In genomic region chr10:100222529-100222928, GRCh38 we compare ENCODE assay signal across 21 cellular contexts. TPM values are rescaled to one million over a fixed set of nuclear protein-coding genes. Genes with fewer than 3 reads are reported as not detected.
DNase-seq lines count a peak whose midpoint lies in the region; ATAC-seq, FAIRE-seq and TF ChIP-seq lines count a peak whose summit lies in the region.
"Had no signal": no experiment of that assay in that cellular context is flagged by ENCODE, and none has a peak within 500 bp of the region (broad histone marks: within the 10 kb centered on the region; RNA-seq: fewer than 3 reads in every experiment).

No MANE protein-coding gene starts in this region.

- no peak for DNase-seq in HepG2 (ENCODE audit: low spot score)
- no peak for DNase-seq in right lobe of liver
- DNase-seq in K562 (ENCODE audit: extremely low read depth in 1 of 4, low spot score in 3 of 4): no peak
- DNase-seq in omental fat pad (ENCODE audit: low spot score): no peak
- DNase-seq: AML-193; Caco-2; Calu3; CD4-positive, alpha-beta T cell; CD8-positive, alpha-beta T cell; DMS 273 treated with DMSO at 0.1 percent for 48 hours; DMS153; DMS53; DMS79; DND-41; EL; GDM1 had no signal

- H3K9ac ChIP-seq in HepG2 (ENCODE audit: insufficient read depth, low read depth, low read length): no peak overlapping the region
- no peak overlapping the region for H3K9ac ChIP-seq in K562 (ENCODE audit: insufficient read depth in 1 of 2, low read depth in 2 of 2, low read length in 2 of 2)
- H3K9ac ChIP-seq: BLaER1 treated with 17β-estradiol and CSF1 and Interleukin-3, amounts not matched to agents 10 nM and 100 nM had no signal

- no peak for ATAC-seq in HepG2
- no peak for ATAC-seq in right lobe of liver
- no peak for ATAC-seq in K562
- ATAC-seq in omental fat pad (ENCODE audit: low FRiP score): no peak
- ATAC-seq: A549; CD8-positive, alpha-beta T cell had no signal

- peaks cover 1 to 42% of the 10 kb centered on the region in 2 experiments; a peak in 3 of 5 replicates for H3K36me3 ChIP-seq in HepG2 (replicated peaks in 1 of 2; ENCODE audit: control insufficient read depth in 1 of 2, insufficient read depth in 2 of 2, low read length in 2 of 2)
- H3K36me3 ChIP-seq in right lobe of liver: peaks cover 0 to 62% (median 33%) of the 10 kb centered on the region in 4 donors
- peaks cover 71% of the 10 kb centered on the region; the same call in 2 of the 3 replicates for H3K36me3 ChIP-seq in K562 (ENCODE audit: control insufficient read depth, insufficient read depth, low read length)

- H3K9me3 ChIP-seq in HepG2 (ENCODE audit: low read length): no peaks in the 10 kb centered on the region
- no peaks in the 10 kb centered on the region for H3K9me3 ChIP-seq in right lobe of liver
- H3K9me3 ChIP-seq in K562 (replicated peaks; ENCODE audit: control insufficient read depth, insufficient read depth, low read depth, low read length): no peaks in the 10 kb centered on the region
- H3K9me3 ChIP-seq: A549; BLaER1 treated with 17β-estradiol and CSF1 and Interleukin-3, amounts not matched to agents 10 nM and 100 nM; Caco-2 had no signal

- H2AFZ ChIP-seq in HepG2 (ENCODE audit: low read length) (no peak overlapping the region), K562 (ENCODE audit: low read depth, low read length) (no peak overlapping the region)

- TF ChIP-seq RAD21 in HepG2 (CRISPR knock-in tag; IDR thresholded peaks at IDR 0.05) (no peak), K562 (CRISPR knock-in tag; conservative IDR thresholded peaks at IDR 0.05 in 1 of 2, IDR thresholded peaks at IDR 0.05 in 1 of 2) (no peak)

- no peak for TF ChIP-seq POLR2A in HepG2 (IDR thresholded peaks at IDR 0.05; ENCODE audit: insufficient read depth in 1 of 2, low read depth in 2 of 2, low read length in 2 of 2)
- TF ChIP-seq POLR2A in right lobe of liver (IDR thresholded peaks at IDR 0.05): no peak
- no peak for TF ChIP-seq POLR2A in K562 (conservative IDR thresholded peaks at IDR 0.05)

- FAIRE-seq in HepG2 (lab: Jason Lieb, UNC): no peak
- no peak for FAIRE-seq in K562 (lab: Jason Lieb, UNC)
- FAIRE-seq: A549, GM19239 had no signal

- over 99% methylated on average over 2 of the region's 2 CpGs for WGBS in HepG2 (ENCODE audit: low lambda C conversion rate)
- 87% methylated on average over 2 of the region's 2 CpGs for WGBS in right lobe of liver (ENCODE audit: insufficient coverage, low coverage, low lambda C conversion rate, missing lambda C conversion rate)
- 100% methylated on average over 2 of the region's 2 CpGs for WGBS in K562 (ENCODE audit: insufficient coverage, low coverage, missing lambda C conversion rate)

- TF ChIP-seq CTCF in HepG2 (CRISPR knock-in tag; IDR thresholded peaks at IDR 0.05): no peak
- TF ChIP-seq CTCF in right lobe of liver (IDR thresholded peaks at IDR 0.05): no peak
- TF ChIP-seq CTCF in K562 (IDR thresholded peaks at IDR 0.05 in 2 of 3, conservative IDR thresholded peaks at IDR 0.05 in 1 of 3; ENCODE audit: insufficient read depth in 2 of 3, low read depth in 1 of 3, low read length in 3 of 3): no peak
- TF ChIP-seq CTCF in omental fat pad (IDR thresholded peaks at IDR 0.05): no peak

- POLR2A ChIA-PET in HepG2 (lab: Yijun Ruan, JAX): no interaction called here
- POLR2A ChIA-PET in K562 (lab: Yijun Ruan, JAX): no interaction called here

- intact Hi-C loops in HepG2 (cut with micrococcal nuclease; ENCODE audit: unreplicated experiment): no loop called here
- intact Hi-C loops in right lobe of liver (cut with DNase I): no loop called here
- intact Hi-C loops in K562 (cut with micrococcal nuclease): no loop called here

- H3K4me1 ChIP-seq in HepG2 (ENCODE audit: insufficient read depth, low read length) (peaks cover 9% of the 10 kb centered on the region; the same call in 1 of the 2 replicates), right lobe of liver (no peaks in the 10 kb centered on the region), K562 (replicated peaks in 1 of 2; ENCODE audit: control insufficient read depth in 2 of 2, insufficient read depth in 2 of 2, low read length in 2 of 2) (no peaks in the 10 kb centered on the region; a peak in 1 of 5 replicates)
- H3K4me1 ChIP-seq: Caco-2 had no signal

- no peak overlapping the region for H3K27ac ChIP-seq in HepG2 (ENCODE audit: extremely low read length, insufficient read depth, low read length)
- no peak overlapping the region for H3K27ac ChIP-seq in right lobe of liver
- no peak overlapping the region for H3K27ac ChIP-seq in K562 (ENCODE audit: extremely low read depth, low read depth, low read length)
- H3K27ac ChIP-seq: 22Rv1; A549; BLaER1 treated with 17β-estradiol and CSF1 and Interleukin-3, amounts not matched to agents 10 nM and 100 nM; C4-2B had no signal

- H3K79me2 ChIP-seq in HepG2 (ENCODE audit: insufficient read depth, low read length) (peaks cover 12% of the 10 kb centered on the region), K562 (ENCODE audit: control insufficient read depth, insufficient read depth, low read length) (peaks cover 16% of the 10 kb centered on the region)

- TF ChIP-seq EP300 in HepG2 (IDR thresholded peaks at IDR 0.05; ENCODE audit: low read depth in 2 of 2, low read length in 2 of 2) (no peak), HepG2 (CRISPR knock-in tag; IDR thresholded peaks at IDR 0.05; ENCODE audit: borderline replicate concordance) (no peak), K562 (IDR thresholded peaks at IDR 0.05; ENCODE audit: low read length) (no peak)

- CTCF ChIA-PET in HepG2 (lab: Yijun Ruan, JAX; ENCODE audit: low intra/inter-chr PET ratio, low total read pairs): no interaction called here
- CTCF ChIA-PET in K562 (lab: Yijun Ruan, JAX; ENCODE audit: low intra/inter-chr PET ratio): no interaction called here

- no peaks in the 10 kb centered on the region for H3K9me1 ChIP-seq in K562 (ENCODE audit: control insufficient read depth, insufficient read depth, low read length)

- H3K4me3 ChIP-seq in HepG2 (replicated peaks in 1 of 3; ENCODE audit: insufficient read depth in 1 of 3, low read depth in 2 of 3, low read length in 3 of 3): no peak overlapping the region
- no peak overlapping the region for H3K4me3 ChIP-seq in right lobe of liver
- no peak overlapping the region for H3K4me3 ChIP-seq in K562
- H3K4me3 ChIP-seq: A549; BLaER1 treated with 17β-estradiol and CSF1 and Interleukin-3, amounts not matched to agents 10 nM and 100 nM had no signal

- H3K27me3 ChIP-seq in HepG2 (ENCODE audit: control insufficient read depth in 1 of 2, insufficient read depth in 2 of 2, low read length in 2 of 2) (no peaks in the 10 kb centered on the region), right lobe of liver (no peaks in the 10 kb centered on the region), K562 (ENCODE audit: control insufficient read depth in 2 of 2, insufficient read depth in 2 of 2, low read length in 2 of 2) (no peaks in the 10 kb centered on the region)
- H3K27me3 ChIP-seq: BLaER1 treated with 17β-estradiol and CSF1 and Interleukin-3, amounts not matched to agents 10 nM and 100 nM had no signal

- H3K4me2 ChIP-seq in HepG2 (ENCODE audit: low read depth, low read length): no peak overlapping the region
- H3K4me2 ChIP-seq in K562 (ENCODE audit: insufficient read depth, low read length): no peak overlapping the region
- H3K4me2 ChIP-seq: A549; BLaER1 treated with 17β-estradiol and CSF1 and Interleukin-3, amounts not matched to agents 10 nM and 100 nM had no signal

- H4K20me1 ChIP-seq in HepG2 (ENCODE audit: insufficient read depth, low read length) (no peaks in the 10 kb centered on the region), K562 (replicated peaks; ENCODE audit: control insufficient read depth, insufficient read depth, low read length) (no peaks in the 10 kb centered on the region)

- no TSS peak for BruUV-seq in HepG2 (replicated peaks; lab: Mats Ljungman, UMichigan)
- no TSS peak for BruUV-seq in K562 (replicated peaks; lab: Mats Ljungman, UMichigan)

- in situ Hi-C loops in HepG2 (cut with HindIII; ENCODE audit: extremely low pct_ligation_motif_present, low pct_unique_long_range_greater_than_20kb): no loop called here
- in situ Hi-C loops in K562 (cut with MboI): no loop called here

RNA-seq across cellular contexts. Expression of gene CHUK, which starts 6.9 kb away (rescaled TPM):
- 30.3 and 44.3 TPM in 2 replicates for total RNA-seq in HepG2 (2016; rRNA removed; fragmentation: Illumina TruSeq; extraction: Trizol)
- 6.8 and 7.5 TPM in 2 replicates for total RNA-seq in HepG2 (2016; cell fraction: cytosol; rRNA removed; fragmentation: Illumina TruSeq; extraction: Trizol; ENCODE audit: low read depth)
- total RNA-seq in HepG2 (2016; cell fraction: insoluble cytoplasmic fraction; rRNA removed; fragmentation: Illumina TruSeq; extraction: Trizol): 30.4 and 46.1 TPM in 2 replicates
- total RNA-seq in HepG2 (2016; cell fraction: membrane; rRNA removed; fragmentation: Illumina TruSeq; extraction: Trizol): 24.6 and 29.0 TPM in 2 replicates
- total RNA-seq in HepG2 (2016; cell fraction: nucleus; rRNA removed; fragmentation: Illumina TruSeq; extraction: Trizol): 22.5 and 27.6 TPM in 2 replicates
- 8.0 and 9.6 TPM in 2 replicates for polyA plus RNA-seq in HepG2 (2011; rRNA removed)
- polyA plus RNA-seq in HepG2 (2011; cell fraction: cytosol; rRNA removed): 3.3 and 5.6 TPM in 2 replicates
- polyA plus RNA-seq in HepG2 (2011; cell fraction: nucleus; rRNA removed): 4.2 and 5.5 TPM in 2 replicates
- polyA plus RNA-seq in HepG2 (2012): 11.6 and 13.1 TPM in 2 replicates
- 2.9 and 3.7 TPM in 2 replicates for polyA plus RNA-seq in HepG2 (2016; cell fraction: cytosol; fragmentation: Illumina TruSeq; extraction: Trizol; ENCODE audit: low read depth)
- 33.0 and 35.1 TPM in 2 replicates for polyA plus RNA-seq in HepG2 (2016; cell fraction: insoluble cytoplasmic fraction; fragmentation: Illumina TruSeq; extraction: Trizol; ENCODE audit: low read depth)
- 12.8 and 13.9 TPM in 2 replicates for polyA plus RNA-seq in HepG2 (2016; cell fraction: membrane; fragmentation: Illumina TruSeq; extraction: Trizol; ENCODE audit: low read depth)
- 27.5 and 30.3 TPM in 2 replicates for polyA plus RNA-seq in HepG2 (2016; cell fraction: nucleus; fragmentation: Illumina TruSeq; extraction: Trizol; ENCODE audit: insufficient read depth, low read depth)
- 3.2 and 11.7 TPM in 2 replicates for polyA minus RNA-seq in HepG2 (2011; rRNA and poly(A)+ RNA removed; ENCODE audit: low replicate concordance)
- 7.4 and 9.3 TPM in 2 replicates for polyA minus RNA-seq in HepG2 (2011; cell fraction: cytosol; rRNA and poly(A)+ RNA removed)
- polyA minus RNA-seq in HepG2 (2011; cell fraction: nucleus; rRNA and poly(A)+ RNA removed): 14.3 and 18.0 TPM in 2 replicates
- total RNA-seq in right lobe of liver: 10 to 100 TPM in 5 of 6 experiments, 1 to 10 TPM in 1; 8.6 to 20.0 (median 11.3) TPM
- 15.6 and 46.0 TPM in 2 replicates for total RNA-seq in K562 (2011; cell fraction: chromatin; rRNA removed; ENCODE audit: low replicate concordance)
- 5.0 and 7.9 TPM in 2 replicates for total RNA-seq in K562 (2011; cell fraction: nucleolus; rRNA removed)
- total RNA-seq in K562 (2011; cell fraction: nucleoplasm; rRNA removed): 16.6 and 19.2 TPM in 2 replicates
- total RNA-seq in K562 (2014; rRNA removed): 17.0 and 18.3 TPM in 2 replicates
- 33.1 and 36.5 TPM in 2 replicates for total RNA-seq in K562 (2014; rRNA removed; fragmentation: Illumina TruSeq; extraction: Trizol)
- total RNA-seq in K562 (2015; rRNA removed; fragmentation: Illumina TruSeq; extraction: Trizol): 25.4 and 32.4 TPM in 2 replicates
- total RNA-seq in K562 (2021): 20.2 and 20.9 TPM in 2 replicates
- polyA plus RNA-seq in K562 (2011; rRNA removed): 15.6 and 25.9 TPM in 2 replicates
- polyA plus RNA-seq in K562 (2011; cell fraction: cytosol; rRNA removed): 4.2 and 6.6 TPM in 2 replicates
- polyA plus RNA-seq in K562 (2011; cell fraction: nucleus; rRNA removed): 7.2 and 8.3 TPM in 2 replicates
- polyA plus RNA-seq in K562 (2012): 12.1 and 13.4 TPM in 2 replicates
- polyA plus RNA-seq in K562 (2014; fragmentation: Illumina TruSeq; extraction: Trizol): 29.0 and 30.9 TPM in 2 replicates
- polyA plus RNA-seq in K562 (2014; fragmentation: Nextera tagmentation; extraction: Ambion mirVana): 10 to 100 TPM in 1 of 2 experiments, 1 to 10 TPM in 1; 8.1 to 10.0 TPM
- 17.3 and 18.2 TPM in 2 replicates for polyA plus RNA-seq in K562 (2014; rRNA removed)
- polyA minus RNA-seq in K562 (2011; rRNA and poly(A)+ RNA removed): 34.7 and 39.3 TPM in 2 replicates
- 7.9 and 11.6 TPM in 2 replicates for polyA minus RNA-seq in K562 (2011; cell fraction: cytosol; rRNA and poly(A)+ RNA removed)
- 7.5 and 12.6 TPM in 2 replicates for polyA minus RNA-seq in K562 (2011; cell fraction: nucleus; rRNA and poly(A)+ RNA removed)
- total RNA-seq in omental fat pad: 10 to 100 TPM; 21.5 to 32.2 (median 25.3) TPM

RNA-seq across cellular contexts. Expression of gene ERLIN1, which starts 36.7 kb away (rescaled TPM):
- total RNA-seq in HepG2 (2016; rRNA removed; fragmentation: Illumina TruSeq; extraction: Trizol) (46.9 and 69.3 TPM in 2 replicates), right lobe of liver (10 to 100 TPM; 37.1 to 82.0 (median 54.1) TPM), K562 (2014; rRNA removed) (11.9 and 15.4 TPM in 2 replicates), K562 (2014; rRNA removed; fragmentation: Illumina TruSeq; extraction: Trizol) (15.4 and 15.9 TPM in 2 replicates), K562 (2015; rRNA removed; fragmentation: Illumina TruSeq; extraction: Trizol) (16.9 and 17.8 TPM in 2 replicates), K562 (2021) (14.6 and 14.7 TPM in 2 replicates), omental fat pad (10 to 100 TPM; 31.7 to 35.5 (median 33.1) TPM)
- 5.5 and 7.0 TPM in 2 replicates for total RNA-seq in HepG2 (2016; cell fraction: cytosol; rRNA removed; fragmentation: Illumina TruSeq; extraction: Trizol; ENCODE audit: low read depth)
- total RNA-seq in HepG2 (2016; cell fraction: insoluble cytoplasmic fraction; rRNA removed; fragmentation: Illumina TruSeq; extraction: Trizol): 46.1 and 69.2 TPM in 2 replicates
- total RNA-seq in HepG2 (2016; cell fraction: membrane; rRNA removed; fragmentation: Illumina TruSeq; extraction: Trizol): 19.6 and 23.2 TPM in 2 replicates
- total RNA-seq in HepG2 (2016; cell fraction: nucleus; rRNA removed; fragmentation: Illumina TruSeq; extraction: Trizol): 69.4 and 73.7 TPM in 2 replicates
- polyA plus RNA-seq in HepG2 (2011; rRNA removed) (56.8 and 61.3 TPM in 2 replicates), K562 (2011; rRNA removed) (20.1 and 23.0 TPM in 2 replicates), K562 (2014; fragmentation: Illumina TruSeq; extraction: Trizol) (20.3 and 26.8 TPM in 2 replicates), K562 (2014; fragmentation: Nextera tagmentation; extraction: Ambion mirVana) (10 to 100 TPM in 1 of 2 experiments, 1 to 10 TPM in 1; 9.8 to 15.5 TPM), K562 (2014; rRNA removed) (16.1 and 19.1 TPM in 2 replicates)
- 37.8 and 56.8 TPM in 2 replicates for polyA plus RNA-seq in HepG2 (2011; cell fraction: cytosol; rRNA removed)
- 18.0 and 23.0 TPM in 2 replicates for polyA plus RNA-seq in HepG2 (2011; cell fraction: nucleus; rRNA removed)
- polyA plus RNA-seq in HepG2 (2012): 99.8 and 100 TPM in 2 replicates
- polyA plus RNA-seq in HepG2 (2016; cell fraction: cytosol; fragmentation: Illumina TruSeq; extraction: Trizol; ENCODE audit: low read depth): 5.5 and 6.1 TPM in 2 replicates
- 41.5 and 42.1 TPM in 2 replicates for polyA plus RNA-seq in HepG2 (2016; cell fraction: insoluble cytoplasmic fraction; fragmentation: Illumina TruSeq; extraction: Trizol; ENCODE audit: low read depth)
- polyA plus RNA-seq in HepG2 (2016; cell fraction: membrane; fragmentation: Illumina TruSeq; extraction: Trizol; ENCODE audit: low read depth): 12.8 and 13.4 TPM in 2 replicates
- polyA plus RNA-seq in HepG2 (2016; cell fraction: nucleus; fragmentation: Illumina TruSeq; extraction: Trizol; ENCODE audit: insufficient read depth, low read depth): 61.4 and 69.1 TPM in 2 replicates
- 18.3 and 32.9 TPM in 2 replicates for polyA minus RNA-seq in HepG2 (2011; rRNA and poly(A)+ RNA removed; ENCODE audit: low replicate concordance)
- 32.7 and 42.3 TPM in 2 replicates for polyA minus RNA-seq in HepG2 (2011; cell fraction: cytosol; rRNA and poly(A)+ RNA removed)
- 15.5 and 28.8 TPM in 2 replicates for polyA minus RNA-seq in HepG2 (2011; cell fraction: nucleus; rRNA and poly(A)+ RNA removed)
- 20.4 and 27.6 TPM in 2 replicates for total RNA-seq in K562 (2011; cell fraction: chromatin; rRNA removed; ENCODE audit: low replicate concordance)
- total RNA-seq in K562 (2011; cell fraction: nucleolus; rRNA removed): 23.6 and 24.0 TPM in 2 replicates
- total RNA-seq in K562 (2011; cell fraction: nucleoplasm; rRNA removed): 27.5 and 30.7 TPM in 2 replicates
- polyA plus RNA-seq in K562 (2011; cell fraction: cytosol; rRNA removed): 8.5 and 12.1 TPM in 2 replicates
- polyA plus RNA-seq in K562 (2011; cell fraction: nucleus; rRNA removed): 15.0 and 18.8 TPM in 2 replicates
- polyA plus RNA-seq in K562 (2012): 23.3 and 25.2 TPM in 2 replicates
- polyA minus RNA-seq in K562 (2011; rRNA and poly(A)+ RNA removed): 20.7 and 23.5 TPM in 2 replicates
- 9.0 and 9.8 TPM in 2 replicates for polyA minus RNA-seq in K562 (2011; cell fraction: cytosol; rRNA and poly(A)+ RNA removed)
- polyA minus RNA-seq in K562 (2011; cell fraction: nucleus; rRNA and poly(A)+ RNA removed): 7.8 and 10.9 TPM in 2 replicates

RNA-seq across cellular contexts. Expression of gene CWF19L1, which starts 44.9 kb away (rescaled TPM):
- total RNA-seq in HepG2 (2016; rRNA removed; fragmentation: Illumina TruSeq; extraction: Trizol) (42.1 and 60.0 TPM in 2 replicates), right lobe of liver (10 to 100 TPM in 1 of 6 experiments, 1 to 10 TPM in 5; 7.7 to 10.7 (median 8.4) TPM), K562 (2014; rRNA removed) (24.8 and 25.3 TPM in 2 replicates), K562 (2014; rRNA removed; fragmentation: Illumina TruSeq; extraction: Trizol) (36.2 and 38.8 TPM in 2 replicates), K562 (2015; rRNA removed; fragmentation: Illumina TruSeq; extraction: Trizol) (32.3 and 32.6 TPM in 2 replicates), K562 (2021) (30.9 and 33.6 TPM in 2 replicates), omental fat pad (10 to 100 TPM; 14.4 to 24.9 (median 16.6) TPM)
- 14.1 and 14.5 TPM in 2 replicates for total RNA-seq in HepG2 (2016; cell fraction: cytosol; rRNA removed; fragmentation: Illumina TruSeq; extraction: Trizol; ENCODE audit: low read depth)
- total RNA-seq in HepG2 (2016; cell fraction: insoluble cytoplasmic fraction; rRNA removed; fragmentation: Illumina TruSeq; extraction: Trizol): 46.4 and 66.4 TPM in 2 replicates
- total RNA-seq in HepG2 (2016; cell fraction: membrane; rRNA removed; fragmentation: Illumina TruSeq; extraction: Trizol): 28.1 and 29.9 TPM in 2 replicates
- total RNA-seq in HepG2 (2016; cell fraction: nucleus; rRNA removed; fragmentation: Illumina TruSeq; extraction: Trizol): 20.3 and 27.0 TPM in 2 replicates
- polyA plus RNA-seq in HepG2 (2011; rRNA removed) (11.8 and 13.6 TPM in 2 replicates), K562 (2011; rRNA removed) (23.1 and 27.2 TPM in 2 replicates), K562 (2014; fragmentation: Illumina TruSeq; extraction: Trizol) (23.5 and 28.0 TPM in 2 replicates), K562 (2014; fragmentation: Nextera tagmentation; extraction: Ambion mirVana) (10 to 100 TPM; 41.9 to 49.9 TPM), K562 (2014; rRNA removed) (19.5 and 20.0 TPM in 2 replicates)
- 6.2 and 8.5 TPM in 2 replicates for polyA plus RNA-seq in HepG2 (2011; cell fraction: cytosol; rRNA removed)
- 9.6 and 11.5 TPM in 2 replicates for polyA plus RNA-seq in HepG2 (2011; cell fraction: nucleus; rRNA removed)
- polyA plus RNA-seq in HepG2 (2012): 12.5 and 14.0 TPM in 2 replicates
- 6.7 and 8.0 TPM in 2 replicates for polyA plus RNA-seq in HepG2 (2016; cell fraction: cytosol; fragmentation: Illumina TruSeq; extraction: Trizol; ENCODE audit: low read depth)
- polyA plus RNA-seq in HepG2 (2016; cell fraction: insoluble cytoplasmic fraction; fragmentation: Illumina TruSeq; extraction: Trizol; ENCODE audit: low read depth): 36.9 and 40.1 TPM in 2 replicates
- polyA plus RNA-seq in HepG2 (2016; cell fraction: membrane; fragmentation: Illumina TruSeq; extraction: Trizol; ENCODE audit: low read depth): 12.9 and 14.9 TPM in 2 replicates
- polyA plus RNA-seq in HepG2 (2016; cell fraction: nucleus; fragmentation: Illumina TruSeq; extraction: Trizol; ENCODE audit: insufficient read depth, low read depth): 31.2 and 33.0 TPM in 2 replicates
- polyA minus RNA-seq in HepG2 (2011; rRNA and poly(A)+ RNA removed; ENCODE audit: low replicate concordance): 15.7 and 41.0 TPM in 2 replicates
- 7.8 and 11.3 TPM in 2 replicates for polyA minus RNA-seq in HepG2 (2011; cell fraction: cytosol; rRNA and poly(A)+ RNA removed)
- 14.7 and 18.5 TPM in 2 replicates for polyA minus RNA-seq in HepG2 (2011; cell fraction: nucleus; rRNA and poly(A)+ RNA removed)
- 19.4 and 30.6 TPM in 2 replicates for total RNA-seq in K562 (2011; cell fraction: chromatin; rRNA removed; ENCODE audit: low replicate concordance)
- 11.8 and 12.9 TPM in 2 replicates for total RNA-seq in K562 (2011; cell fraction: nucleolus; rRNA removed)
- total RNA-seq in K562 (2011; cell fraction: nucleoplasm; rRNA removed): 17.5 and 24.7 TPM in 2 replicates
- 9.7 and 12.8 TPM in 2 replicates for polyA plus RNA-seq in K562 (2011; cell fraction: cytosol; rRNA removed)
- 15.1 and 15.6 TPM in 2 replicates for polyA plus RNA-seq in K562 (2011; cell fraction: nucleus; rRNA removed)
- 13.1 and 18.0 TPM in 2 replicates for polyA plus RNA-seq in K562 (2012)
- polyA minus RNA-seq in K562 (2011; rRNA and poly(A)+ RNA removed): 39.9 and 41.0 TPM in 2 replicates
- polyA minus RNA-seq in K562 (2011; cell fraction: cytosol; rRNA and poly(A)+ RNA removed): 12.8 and 21.3 TPM in 2 replicates
- 5.0 and 9.4 TPM in 2 replicates for polyA minus RNA-seq in K562 (2011; cell fraction: nucleus; rRNA and poly(A)+ RNA removed)

Comparison
In these comparisons a context has a peak if more than half of its experiments do, and no peak if none do; other contexts are left out.
1. Of the 241 proteins assayed by ChIP-seq in both HepG2 and K562: peak only in HepG2: none; only in K562: none; in both: ZBTB40; in neither: 240.